ENCODE assay signal across 9 cellular contexts in genomic region chr5:143057580-143057999, GRCh38.
DNase-seq lines count a peak whose midpoint lies in the region; ATAC-seq and TF ChIP-seq lines count a peak whose summit lies in the region.
"Had no signal": no experiment of that assay in that cellular context is flagged by ENCODE, and none has a peak within 500 bp of the region (broad histone marks: within the 10 kb centered on the region; RNA-seq: fewer than 3 reads in every experiment).

No MANE protein-coding gene starts in this region.

- no peaks in the 10 kb centered on the region for H3K27me3 ChIP-seq in WERI-Rb-1 (ENCODE audit: insufficient read depth, low read depth, severe bottlenecking)
- H3K27me3 ChIP-seq: transverse colon had no signal

- DNase-seq in GM13976 (ENCODE audit: low spot score): peak; percentile 29
- DNase-seq in choroid plexus epithelial cell (ENCODE audit: low read depth): peak; percentile 56
- no peak for DNase-seq in ecto neural progenitor cell (ENCODE audit: low spot score)
- no peak for DNase-seq in NCI-H748 (lab: John Stamatoyannopoulos, UW; ENCODE audit: unreplicated experiment)
- no peak for DNase-seq in WERI-Rb-1
- no peak for DNase-seq in head of caudate nucleus
- DNase-seq: transverse colon had no signal

- no peak overlapping the region for H3K27ac ChIP-seq in WERI-Rb-1

- in situ Hi-C loops in GM13976 (cut with MboI; ENCODE audit: low sequenced_read_pairs, unreplicated experiment): loop anchor here (5.0 kb wide), 1 partner anchor 35 kb away; no protein-coding TSS in a partner anchor

- no peaks in the 10 kb centered on the region for H3K9me3 ChIP-seq in WERI-Rb-1 (ENCODE audit: severe bottlenecking)
- H3K9me3 ChIP-seq: transverse colon had no signal

- ATAC-seq in GM21390 (IDR thresholded peaks at IDR 0.05; ENCODE audit: unreplicated experiment): peak; percentile 61
- peak; percentile 45 for ATAC-seq in HG03442 (IDR thresholded peaks at IDR 0.05; ENCODE audit: unreplicated experiment)

- H3K36me3 ChIP-seq in WERI-Rb-1: no peaks in the 10 kb centered on the region

- TF ChIP-seq CTCF in GM13976 (IDR thresholded peaks at IDR 0.05; ENCODE audit: borderline replicate concordance, control extremely low read depth, extremely low read depth, insufficient read depth, missing control alignments): no peak
- no peak for TF ChIP-seq CTCF in choroid plexus epithelial cell (conservative IDR thresholded peaks at IDR 0.05; ENCODE audit: low read depth, low read length)
- no peak for TF ChIP-seq CTCF in WERI-Rb-1 (IDR thresholded peaks at IDR 0.05; ENCODE audit: low read depth, low read length)

- intact Hi-C loops in head of caudate nucleus (cut with DNase I): loop anchor here (2.0 kb wide), 1 partner anchor 51 kb away; no protein-coding TSS in a partner anchor

- no peak overlapping the region for H3K4me3 ChIP-seq in choroid plexus epithelial cell (ENCODE audit: low read depth, low read length)
- no peak overlapping the region for H3K4me3 ChIP-seq in WERI-Rb-1 (ENCODE audit: low read depth, low read length)
- H3K4me3 ChIP-seq: transverse colon had no signal

Comparison
In these comparisons a context has a peak if more than half of its experiments do, and no peak if none do; other contexts are left out.
1. DNase-seq: peak in GM13976 (single experiment) and choroid plexus epithelial cell (single experiment); none in ecto neural progenitor cell (single experiment), NCI-H748 (single experiment), WERI-Rb-1 (single experiment) and head of caudate nucleus (0 of 42).